In the genomic region with DNA sequence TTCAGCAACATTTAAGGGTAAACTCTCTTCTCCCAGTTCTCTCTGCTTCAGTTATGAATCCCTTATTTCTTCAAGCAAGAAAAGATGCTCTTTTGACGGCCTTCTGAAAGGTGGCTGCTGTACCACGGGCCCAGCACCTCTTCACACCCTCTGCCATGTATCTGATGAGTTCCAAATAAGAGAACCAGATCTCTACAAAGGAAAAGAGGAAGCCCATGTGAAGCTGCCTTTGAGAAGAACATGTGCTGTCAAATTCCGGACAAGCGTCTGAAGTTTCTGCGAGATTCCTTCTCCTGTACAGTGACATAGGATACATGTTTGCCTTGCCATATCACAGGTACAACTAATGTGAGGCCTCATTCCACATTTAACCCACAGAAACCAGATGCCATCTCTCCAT, we compare ENCODE assay signal across 1 cellular context.
TF ChIP-seq lines count a peak whose summit lies in the region.

No MANE protein-coding gene starts in this region.

TF ChIP-seq in HepG2, 621 proteins besides CTCF, POLR2A, EP300 and RAD21:
- TF ChIP-seq FOSL2 (CRISPR knock-in tag; IDR thresholded peaks at IDR 0.05) (no peak), ZNF17 (CRISPR knock-in tag; IDR thresholded peaks at IDR 0.05) (no peak), ESRRA (CRISPR knock-in tag; IDR thresholded peaks at IDR 0.05; ENCODE audit: low read depth) (no peak), ZNF567 (CRISPR knock-in tag; IDR thresholded peaks at IDR 0.05; ENCODE audit: borderline replicate concordance) (no peak), ZNF546 (CRISPR knock-in tag; conservative IDR thresholded peaks at IDR 0.05) (no peak), NBN (conservative IDR thresholded peaks at IDR 0.05) (no peak), GABPB1 (CRISPR knock-in tag; IDR thresholded peaks at IDR 0.05) (no peak), ZMYM2 (CRISPR knock-in tag; IDR thresholded peaks at IDR 0.05) (no peak)
- TF ChIP-seq, protein P1, sequence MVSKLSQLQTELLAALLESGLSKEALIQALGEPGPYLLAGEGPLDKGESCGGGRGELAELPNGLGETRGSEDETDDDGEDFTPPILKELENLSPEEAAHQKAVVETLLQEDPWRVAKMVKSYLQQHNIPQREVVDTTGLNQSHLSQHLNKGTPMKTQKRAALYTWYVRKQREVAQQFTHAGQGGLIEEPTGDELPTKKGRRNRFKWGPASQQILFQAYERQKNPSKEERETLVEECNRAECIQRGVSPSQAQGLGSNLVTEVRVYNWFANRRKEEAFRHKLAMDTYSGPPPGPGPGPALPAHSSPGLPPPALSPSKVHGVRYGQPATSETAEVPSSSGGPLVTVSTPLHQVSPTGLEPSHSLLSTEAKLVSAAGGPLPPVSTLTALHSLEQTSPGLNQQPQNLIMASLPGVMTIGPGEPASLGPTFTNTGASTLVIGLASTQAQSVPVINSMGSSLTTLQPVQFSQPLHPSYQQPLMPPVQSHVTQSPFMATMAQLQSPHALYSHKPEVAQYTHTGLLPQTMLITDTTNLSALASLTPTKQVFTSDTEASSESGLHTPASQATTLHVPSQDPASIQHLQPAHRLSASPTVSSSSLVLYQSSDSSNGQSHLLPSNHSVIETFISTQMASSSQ (IDR thresholded peaks at IDR 0.05; ENCODE audit: low read depth) = no peak
- TF ChIP-seq, protein P1 (CRISPR knock-in tag; IDR thresholded peaks at IDR 0.05; ENCODE audit: borderline replicate concordance) = no peak
- TF ChIP-seq, protein P2, sequence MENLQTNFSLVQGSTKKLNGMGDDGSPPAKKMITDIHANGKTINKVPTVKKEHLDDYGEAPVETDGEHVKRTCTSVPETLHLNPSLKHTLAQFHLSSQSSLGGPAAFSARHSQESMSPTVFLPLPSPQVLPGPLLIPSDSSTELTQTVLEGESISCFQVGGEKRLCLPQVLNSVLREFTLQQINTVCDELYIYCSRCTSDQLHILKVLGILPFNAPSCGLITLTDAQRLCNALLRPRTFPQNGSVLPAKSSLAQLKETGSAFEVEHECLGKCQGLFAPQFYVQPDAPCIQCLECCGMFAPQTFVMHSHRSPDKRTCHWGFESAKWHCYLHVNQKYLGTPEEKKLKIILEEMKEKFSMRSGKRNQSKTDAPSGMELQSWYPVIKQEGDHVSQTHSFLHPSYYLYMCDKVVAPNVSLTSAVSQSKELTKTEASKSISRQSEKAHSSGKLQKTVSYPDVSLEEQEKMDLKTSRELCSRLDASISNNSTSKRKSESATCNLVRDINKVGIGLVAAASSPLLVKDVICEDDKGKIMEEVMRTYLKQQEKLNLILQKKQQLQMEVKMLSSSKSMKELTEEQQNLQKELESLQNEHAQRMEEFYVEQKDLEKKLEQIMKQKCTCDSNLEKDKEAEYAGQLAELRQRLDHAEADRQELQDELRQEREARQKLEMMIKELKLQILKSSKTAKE (CRISPR knock-in tag; IDR thresholded peaks at IDR 0.05; ENCODE audit: borderline replicate concordance) = no peak
TF ChIP-seq in HepG2: peak in this region for 0.
